ENCODE assay signal across 8 cellular contexts in the genomic region with DNA sequence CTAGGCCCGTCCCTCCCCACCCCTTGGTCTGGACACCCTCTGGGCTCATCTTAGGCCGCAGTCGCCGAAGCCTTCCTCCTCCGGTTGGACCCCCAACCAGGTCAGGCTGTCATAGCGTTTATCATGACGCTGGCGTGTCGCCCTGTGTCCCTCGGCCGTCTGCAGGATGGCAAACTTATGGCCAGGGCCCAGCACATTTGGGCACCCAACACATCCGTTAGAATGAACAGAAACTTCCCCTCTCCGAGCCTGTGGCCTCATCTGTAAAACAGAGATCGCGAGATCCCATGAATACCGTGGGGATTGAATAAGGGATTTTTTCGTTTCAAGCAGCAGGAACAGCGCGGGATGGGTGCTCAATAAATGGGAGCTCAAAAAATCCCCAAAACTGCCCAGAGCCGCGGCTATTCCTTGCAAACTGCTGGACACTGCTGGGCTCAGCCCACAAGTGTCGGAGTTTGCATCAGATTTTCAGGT. TPM values are rescaled to one million over a fixed set of nuclear protein-coding genes. Genes with fewer than 3 reads are reported as not detected.
DNase-seq lines count a peak whose midpoint lies in the region; ATAC-seq and TF ChIP-seq lines count a peak whose summit lies in the region.

No MANE protein-coding gene starts in this region.

- H3K4me2 ChIP-seq in neuronal stem cell (ENCODE audit: insufficient read depth, low read length, poor library complexity, severe bottlenecking): peak overlapping the region; percentile 84

- H2BK5ac ChIP-seq in neuronal stem cell (ENCODE audit: low read length): peak overlapping the region; percentile 75

- peak overlapping the region; percentile 91 for H3K27ac ChIP-seq in HL-60 (replicated peaks)
- H3K27ac ChIP-seq in VCaP: peak overlapping the region; percentile 86
- peak overlapping the region; percentile 33 for H3K27ac ChIP-seq in neuronal stem cell (replicated peaks; ENCODE audit: low read length)

- H3K79me1 ChIP-seq in neuronal stem cell (ENCODE audit: low read depth, low read length): peaks cover 3% of the 10 kb centered on the region

- peak overlapping the region; percentile 86 for H3K9ac ChIP-seq in neuronal stem cell (ENCODE audit: low read depth, low read length, poor library complexity)

- H2AK5ac ChIP-seq in neuronal stem cell (ENCODE audit: low read depth, low read length): peak overlapping the region; percentile 94

- H2BK120ac ChIP-seq in neuronal stem cell (ENCODE audit: low read depth, low read length): no peak overlapping the region

- H3K4me3 ChIP-seq in HL-60 (replicated peaks; ENCODE audit: insufficient read depth, low read length) (peak overlapping the region; percentile 99), neuronal stem cell (ENCODE audit: low read length in 2 of 2) (peak overlapping the region; percentile 87 to 93)

- no peak overlapping the region for H3K14ac ChIP-seq in neuronal stem cell (ENCODE audit: low read length)

- peak overlapping the region; percentile 53 for H4K91ac ChIP-seq in neuronal stem cell (ENCODE audit: low read depth, low read length, poor library complexity)

- H4K8ac ChIP-seq in neuronal stem cell (ENCODE audit: low read depth, low read length): peak overlapping the region; percentile 96

- H3K27me3 ChIP-seq in HL-60 (ENCODE audit: insufficient read depth, poor library complexity, severe bottlenecking) (no peaks in the 10 kb centered on the region), neuronal stem cell (ENCODE audit: control insufficient read depth in 3 of 3, insufficient read depth in 3 of 3, low read depth in 1 of 3, low read length in 3 of 3) (no peaks in the 10 kb centered on the region)

- peaks cover 8 to 11% of the 10 kb centered on the region in 2 donors for H3K4me1 ChIP-seq in neuronal stem cell (ENCODE audit: control insufficient read depth in 2 of 2, insufficient read depth in 1 of 2, low read depth in 1 of 2, low read length in 2 of 2)

- WGBS in neuronal stem cell (ENCODE audit: extremely low coverage in 2 of 2, insufficient read length in 2 of 2, insufficient replicate concordance in 1 of 2), 2 donors: no CpG with 5 or more reads among the region's 22 CpGs

- peaks cover 0 to 17% of the 10 kb centered on the region in 2 donors for H3K36me3 ChIP-seq in neuronal stem cell (replicated peaks in 1 of 2; ENCODE audit: control insufficient read depth in 2 of 2, insufficient read depth in 2 of 2, low read length in 2 of 2)

- H3K23ac ChIP-seq in neuronal stem cell (ENCODE audit: low read depth, low read length, poor library complexity): peak overlapping the region; percentile 52

- ATAC-seq in GM21390 (IDR thresholded peaks at IDR 0.05; ENCODE audit: unreplicated experiment): peak; percentile 19

- H3K4ac ChIP-seq in neuronal stem cell (ENCODE audit: low read length): no peak overlapping the region

- H2AFZ ChIP-seq in neuronal stem cell (ENCODE audit: low read length): peak overlapping the region; percentile 95

- peak overlapping the region; percentile 83 for H3K18ac ChIP-seq in neuronal stem cell (ENCODE audit: low read length)

- no peak for TF ChIP-seq CTCF in HL-60 (IDR thresholded peaks at IDR 0.05; ENCODE audit: insufficient read depth, low read length)
- no peak for TF ChIP-seq CTCF in VCaP (conservative IDR thresholded peaks at IDR 0.05)

- DNase-seq in NCI-H2227 (lab: John Stamatoyannopoulos, UW; ENCODE audit: unreplicated experiment) (peak; percentile 48), NCI-H2227 treated with DMSO at 0.1 percent for 48 hours (lab: John Stamatoyannopoulos, UW) (no peak), HL-60 (ENCODE audit: low read depth in 1 of 2, low spot score in 1 of 2) (peak in 1 of 2 experiments; percentile 69), fibroblast of gingiva (ENCODE audit: low read depth) (peak; percentile 65), neuronal stem cell (ENCODE audit: low spot score) (no peak), cerebellar cortex (ENCODE audit: low spot score) (no peak)

- no peak overlapping the region for H2BK12ac ChIP-seq in neuronal stem cell (ENCODE audit: low read length)

- no peak overlapping the region for H2BK15ac ChIP-seq in neuronal stem cell (ENCODE audit: low read length)

- H3K9me3 ChIP-seq in neuronal stem cell (replicated peaks in 1 of 2; ENCODE audit: control insufficient read depth in 2 of 2, insufficient read depth in 1 of 2, low read depth in 1 of 2, low read length in 2 of 2): no peaks in the 10 kb centered on the region

RNA-seq across cellular contexts. Expression of a gene that starts 0.6 kb away (rescaled TPM):
- 6.0 TPM for polyA plus RNA-seq in neuronal stem cell (2013, experiment 1 of 2)
- 6.1 TPM for polyA plus RNA-seq in neuronal stem cell (2013, experiment 2 of 2)

Comparison
In these comparisons a context has a peak if more than half of its experiments do, and no peak if none do; other contexts are left out.
1. DNase-seq: peak in NCI-H2227 (single experiment) and fibroblast of gingiva (single experiment); none in NCI-H2227 treated with DMSO at 0.1 percent for 48 hours (single experiment), neuronal stem cell (single experiment) and cerebellar cortex (single experiment).
2. H3K27ac ChIP-seq: peak in every context shown above with its lines; median percentile 91 in HL-60; 86 in VCaP; 33 in neuronal stem cell.